ENCODE assay signal across 9 cellular contexts in genomic region chr9:35618325-35618727, GRCh38. TPM values are rescaled to one million over a fixed set of nuclear protein-coding genes. Genes with fewer than 3 reads are reported as not detected.
DNase-seq lines count a peak whose midpoint lies in the region; ATAC-seq and TF ChIP-seq lines count a peak whose summit lies in the region.
"Had no signal": no experiment of that assay in that cellular context is flagged by ENCODE, and none has a peak within 500 bp of the region (broad histone marks: within the 10 kb centered on the region; RNA-seq: fewer than 3 reads in every experiment).

Gene CD72 (minus strand): TSS chr9:35618413. CDS start chr9:35618303, 110 bp downstream.

- peaks cover 13 to 25% (median 19%) of the 10 kb centered on the region in 3 donors for H3K27me3 Mint-ChIP-seq in CD14-positive monocyte (ENCODE audit: low read depth in 3 of 3)
- H3K27me3 Mint-ChIP-seq in naive thymus-derived CD4-positive, alpha-beta T cell: no peaks in the 10 kb centered on the region

- H3K9me3 ChIP-seq in naive thymus-derived CD4-positive, alpha-beta T cell (ENCODE audit: control insufficient read depth in 2 of 3, low read length in 3 of 3): no peaks in the 10 kb centered on the region

- H3K27me3 ChIP-seq in naive thymus-derived CD4-positive, alpha-beta T cell (ENCODE audit: control insufficient read depth in 2 of 2, insufficient read depth in 2 of 2, low read length in 2 of 2): no peaks in the 10 kb centered on the region

- H3K36me3 Mint-ChIP-seq in CD14-positive monocyte: peaks cover 3 to 4% of the 10 kb centered on the region in 2 donors
- peaks cover 0 to 2% (median 0%) of the 10 kb centered on the region in 5 donors for H3K36me3 Mint-ChIP-seq in naive thymus-derived CD4-positive, alpha-beta T cell

- DNase-seq in CD14-positive monocyte (ENCODE audit: low spot score) (peak; percentile 68), coronary artery (ENCODE audit: low spot score) (peak; percentile 69), dedifferentiated amniotic fluid mesenchymal stem cell (ENCODE audit: extremely low spot score) (no peak), cerebellar cortex (ENCODE audit: low spot score) (no peak)
- DNase-seq in Jurkat, Clone E6-1 (ENCODE audit: low read depth, low spot score): no peak
- no peak for DNase-seq in naive thymus-derived CD4-positive, alpha-beta T cell
- no peak for DNase-seq in effector CD8-positive, alpha-beta T cell (lab: John Stamatoyannopoulos, UW)

- H3K27ac Mint-ChIP-seq in CD14-positive monocyte: peak within 1 kb of the TSS; percentile 54 to 88 (median 76)
- peak within 1 kb of the TSS; percentile 84 to 93 (median 91) for H3K27ac Mint-ChIP-seq in naive thymus-derived CD4-positive, alpha-beta T cell

- peak within 1 kb of the TSS; percentile 33 for H3K4me3 ChIP-seq in Jurkat, Clone E6-1 (ENCODE audit: low read length)
- H3K4me3 ChIP-seq in coronary artery: peak within 1 kb of the TSS; percentile 79
- peak within 1 kb of the TSS; percentile 84 for H3K4me3 ChIP-seq in naive thymus-derived CD4-positive, alpha-beta T cell (ENCODE audit: low read length)

- TF ChIP-seq CTCF in CD14-positive monocyte (IDR thresholded peaks at IDR 0.05) (no peak), coronary artery (IDR thresholded peaks at IDR 0.05) (no peak)

- peak; percentile 30 for ATAC-seq in naive thymus-derived CD4-positive, alpha-beta T cell
- no peak for ATAC-seq in HG02970 (IDR thresholded peaks at IDR 0.05; ENCODE audit: low FRiP score, unreplicated experiment)

- POLR2A ChIA-PET in naive thymus-derived CD4-positive, alpha-beta T cell (lab: Charles Lee): interaction anchor here (1.0 to 5.5 kb wide), 6 partner anchors 10 to 110 kb away, joined by 3 to 94 read pairs (median 8); partner anchors contain the start of genes CCDC107, RMRP, SIT1 and TESK1

- H3K4me1 ChIP-seq in naive thymus-derived CD4-positive, alpha-beta T cell (ENCODE audit: control insufficient read depth in 2 of 2, insufficient read depth in 2 of 2, low read length in 2 of 2): peaks cover 27 to 36% of the 10 kb centered on the region in 2 donors

- H3K4me3 Mint-ChIP-seq in CD14-positive monocyte: peak within 1 kb of the TSS; percentile 83 to 90
- peak within 1 kb of the TSS; percentile 82 to 89 (median 86) for H3K4me3 Mint-ChIP-seq in naive thymus-derived CD4-positive, alpha-beta T cell

- peak within 1 kb of the TSS in 1 of 2 donors; percentile 18 for H3K27ac ChIP-seq in coronary artery
- peak within 1 kb of the TSS; percentile 71 for H3K27ac ChIP-seq in naive thymus-derived CD4-positive, alpha-beta T cell (ENCODE audit: low read depth, low read length)
- H3K27ac ChIP-seq: epithelial cell of prostate had no signal

- CTCF ChIA-PET in naive thymus-derived CD4-positive, alpha-beta T cell (lab: Charles Lee): interaction anchor here (4.5 to 12.7 kb wide), 3 partner anchors 30 to 79 kb away, joined by 25 to 118 read pairs (median 76); partner anchors contain the start of genes CCDC107, RMRP and SIT1

- H3K36me3 ChIP-seq in naive thymus-derived CD4-positive, alpha-beta T cell (ENCODE audit: control insufficient read depth in 2 of 3, insufficient read depth in 3 of 3, low read length in 3 of 3): no peaks in the 10 kb centered on the region

- intact Hi-C loops in CD14-positive monocyte (cut with micrococcal nuclease): no loop called here
- intact Hi-C loops in naive thymus-derived CD4-positive, alpha-beta T cell (cut with micrococcal nuclease): loop anchor here in 1 of 2 donors (5.0 kb wide), 1 partner anchor 264 kb away; no protein-coding TSS in a partner anchor

- peaks cover 38% of the 10 kb centered on the region for H3K4me1 Mint-ChIP-seq in CD14-positive monocyte
- H3K4me1 Mint-ChIP-seq in naive thymus-derived CD4-positive, alpha-beta T cell: peaks cover 33 to 44% (median 38%) of the 10 kb centered on the region in 7 donors

- no peaks in the 10 kb centered on the region for H3K9me3 Mint-ChIP-seq in CD14-positive monocyte
- no peaks in the 10 kb centered on the region for H3K9me3 Mint-ChIP-seq in naive thymus-derived CD4-positive, alpha-beta T cell

RNA-seq across cellular contexts. Expression of gene CD72, which starts in this region (rescaled TPM):
- 1 to 10 TPM; 1.6 to 1.8 TPM for polyA plus RNA-seq in CD14-positive monocyte
- 37.0 TPM for polyA plus RNA-seq in Jurkat, Clone E6-1 (2012; ENCODE audit: insufficient read depth, insufficient read length)
- total RNA-seq in naive thymus-derived CD4-positive, alpha-beta T cell: 10 to 100 TPM in 1 of 5 experiments, 1 to 10 TPM in 4; 2.7 to 12.1 (median 6.8) TPM
- polyA plus RNA-seq in naive thymus-derived CD4-positive, alpha-beta T cell: under 1 TPM; 0.40 to 0.87 TPM

Comparison
In these comparisons a context has a peak if more than half of its experiments do, and no peak if none do; other contexts are left out.
1. DNase-seq: peak in CD14-positive monocyte (single experiment) and coronary artery (single experiment); none in Jurkat, Clone E6-1 (single experiment), naive thymus-derived CD4-positive, alpha-beta T cell (0 of 9), dedifferentiated amniotic fluid mesenchymal stem cell (single experiment), effector CD8-positive, alpha-beta T cell (single experiment) and cerebellar cortex (single experiment).
2. H3K4me3 ChIP-seq: peak in every context shown above with its lines; median percentile 84 in naive thymus-derived CD4-positive, alpha-beta T cell; 79 in coronary artery; 33 in Jurkat, Clone E6-1.